In genomic region chr16:26642047-26642664, GRCh38 we compare ENCODE assay signal across 16 cellular contexts.
"Had no signal": no experiment of that assay in that cellular context is flagged by ENCODE, and none has a peak within 500 bp of the region (broad histone marks: within the 10 kb centered on the region; RNA-seq: fewer than 3 reads in every experiment).

No MANE protein-coding gene starts in this region.

- DNase-seq: activated CD4-positive, alpha-beta memory T cell treated with anti-CD3 and anti-CD28 coated beads, Interleukin-2, amount 10 ng/mL, durations not matched to agents 7 days and 5 days; activated CD4-positive, alpha-beta T cell treated with anti-CD3 and anti-CD28 coated beads for 36 hours; activated naive CD4-positive, alpha-beta T cell treated with anti-CD3 and anti-CD28 coated beads for 36 hours; activated naive CD8-positive, alpha-beta T cell treated with anti-CD3 and anti-CD28 coated beads, Interleukin-2, amount 50 U/mL, for 24 hours; activated T-cell treated with anti-CD3 and anti-CD28 coated beads, Interleukin-2, amount 50 U/mL, for 24 hours; aorta; brain microvascular endothelial cell; central memory CD4-positive, alpha-beta T cell; heart left ventricle; kidney; left lung; nephron progenitor cell; stimulated activated CD8-positive, alpha-beta memory T cell treated with anti-CD3 and anti-CD28 coated beads, Interleukin-4, amount 100 ng/mL, for 48 hours; stimulated activated naive CD4-positive, alpha-beta T cell; thyroid gland had no signal

- H3K4me1 ChIP-seq: heart left ventricle, left lung had no signal

- H3K36me3 ChIP-seq: brain microvascular endothelial cell, heart left ventricle, left lung, thyroid gland had no signal

- H3K9me3 ChIP-seq: heart left ventricle, left lung, thyroid gland had no signal

- H3K27me3 ChIP-seq: brain microvascular endothelial cell, thyroid gland had no signal

- H3K27ac ChIP-seq: brain microvascular endothelial cell, coronary artery, heart left ventricle, left lung, thyroid gland had no signal

- ATAC-seq: activated CD4-positive, alpha-beta T cell treated with anti-CD3 and anti-CD28 coated beads for 36 hours; activated naive CD8-positive, alpha-beta T cell treated with anti-CD3 and anti-CD28 coated beads, Interleukin-2, amount 50 U/mL, for 24 hours; heart left ventricle; left lung had no signal

- H3K4me3 ChIP-seq: coronary artery, heart left ventricle, left lung, thyroid gland had no signal
